ENCODE assay signal across 14 cellular contexts in genomic region chr11:121129362-121130340, GRCh38. TPM values are rescaled to one million over a fixed set of nuclear protein-coding genes. Genes with fewer than 3 reads are reported as not detected.
A peak's percentile ranks its signal among the peaks of the same experiment; 100 is the strongest.
DNase-seq lines count a peak whose midpoint lies in the region; ATAC-seq and TF ChIP-seq lines count a peak whose summit lies in the region.
"Had no signal": no experiment of that assay in that cellular context is flagged by ENCODE, and none has a peak within 500 bp of the region (broad histone marks: within the 10 kb centered on the region; RNA-seq: fewer than 3 reads in every experiment).

No MANE protein-coding gene starts in this region.

- H3K4me2 ChIP-seq in HCT116 (ENCODE audit: low read length) = peak overlapping the region; percentile 72
- no peak overlapping the region for H3K4me2 ChIP-seq in PC-3 (ENCODE audit: low read length)
- no peak overlapping the region for H3K4me2 ChIP-seq in mesendoderm (ENCODE audit: low read length)
- H3K4me2 ChIP-seq: BLaER1 treated with 17β-estradiol and CSF1 and Interleukin-3, amounts not matched to agents 10 nM and 100 nM had no signal

- H3K36me3 ChIP-seq in HCT116 (ENCODE audit: control insufficient read depth in 1 of 2, insufficient read depth in 2 of 2, low read length in 2 of 2) (no peaks in the 10 kb centered on the region), PC-3 (ENCODE audit: low read depth, low read length) (no peaks in the 10 kb centered on the region), mesendoderm (ENCODE audit: control insufficient read depth, insufficient read depth, low read length) (no peaks in the 10 kb centered on the region)
- H3K36me3 ChIP-seq: BLaER1 treated with 17β-estradiol and CSF1 and Interleukin-3, amounts not matched to agents 10 nM and 100 nM had no signal

- H3K9me3 ChIP-seq in HCT116 (ENCODE audit: control insufficient read depth in 1 of 2, insufficient read depth in 1 of 2, low read depth in 1 of 2, low read length in 2 of 2) = no peaks in the 10 kb centered on the region
- H3K9me3 ChIP-seq in PC-3 (ENCODE audit: low read length) = no peaks in the 10 kb centered on the region

- no peak overlapping the region for H3K4ac ChIP-seq in mesendoderm (ENCODE audit: low read depth, low read length)

- H2BK120ac ChIP-seq in mesendoderm (ENCODE audit: low read depth, low read length) = no peak overlapping the region

- no peaks in the 10 kb centered on the region for H3K79me1 ChIP-seq in mesendoderm (ENCODE audit: low read length)

- no peak overlapping the region for H3K4me3 Mint-ChIP-seq in activated CD8-positive, alpha-beta T cell treated with anti-CD3 and anti-CD28 coated beads, Interleukin-2, amount 10 ng/mL, durations not matched to agents 7 days and 5 days

- CTCF ChIA-PET in HCT116 (lab: Charles Lee) = interaction anchor here (0.6 to 1.9 kb wide), 6 partner anchors 9 to 793 kb away, joined by 3 to 9 read pairs (median 4); partner anchors contain the start of gene ARHGEF12
- CTCF ChIA-PET in PC-3 (lab: Charles Lee) = no interaction called here
- CTCF ChIA-PET in activated CD8-positive, alpha-beta T cell treated with anti-CD3 and anti-CD28 coated beads, Interleukin-2, amount 10 ng/mL, durations not matched to agents 7 days and 5 days (lab: Charles Lee) = interaction anchor here (0.8 kb wide), 1 partner anchor 1446 kb away, joined by 3 read pairs; no protein-coding TSS in a partner anchor

- H3K4me3 ChIP-seq in HCT116 (replicated peaks in 1 of 2; ENCODE audit: low read depth in 1 of 2, low read length in 2 of 2) (peak overlapping the region in 1 of 2 experiments; percentile 43; a peak in 3 of 4 replicates), PC-3 (ENCODE audit: low read length) (no peak overlapping the region), mesendoderm (ENCODE audit: low read length) (no peak overlapping the region)
- H3K4me3 ChIP-seq: BLaER1 treated with 17β-estradiol and CSF1 and Interleukin-3, amounts not matched to agents 10 nM and 100 nM had no signal

- peak overlapping the region; percentile 34 for H3K9ac ChIP-seq in HCT116 (ENCODE audit: low read length)
- H3K9ac ChIP-seq in PC-3 (ENCODE audit: low read length) = no peak overlapping the region
- H3K9ac ChIP-seq in mesendoderm (ENCODE audit: low read length) = no peak overlapping the region
- H3K9ac ChIP-seq: BLaER1 treated with 17β-estradiol and CSF1 and Interleukin-3, amounts not matched to agents 10 nM and 100 nM had no signal

- no peak overlapping the region for H2BK15ac ChIP-seq in mesendoderm (replicated peaks; ENCODE audit: low read depth)

- H4K20me1 ChIP-seq in HCT116 (ENCODE audit: insufficient read depth) = no peaks in the 10 kb centered on the region
- no peaks in the 10 kb centered on the region for H4K20me1 ChIP-seq in PC-3 (ENCODE audit: low read length)
- H4K20me1 ChIP-seq: BLaER1 treated with 17β-estradiol and CSF1 and Interleukin-3, amounts not matched to agents 10 nM and 100 nM had no signal

- no peak overlapping the region for H3K23ac ChIP-seq in mesendoderm (ENCODE audit: low read length)

- H3K27ac ChIP-seq in HCT116 (ENCODE audit: low read depth, low read length) (peak overlapping the region; percentile 19; the same call in 1 of the 2 replicates), PC-3 (ENCODE audit: low read length) (no peak overlapping the region), mesendoderm (ENCODE audit: low read depth, low read length) (no peak overlapping the region)
- H3K27ac ChIP-seq: BLaER1 treated with 17β-estradiol and CSF1 and Interleukin-3, amounts not matched to agents 10 nM and 100 nM had no signal

- no peak for TF ChIP-seq RAD21 in HCT116 (IDR thresholded peaks at IDR 0.05; ENCODE audit: low read depth)

- H2BK5ac ChIP-seq in mesendoderm (ENCODE audit: low read length) = no peak overlapping the region

- POLR2A ChIA-PET in HCT116 (lab: Charles Lee) = no interaction called here
- POLR2A ChIA-PET in PC-3 (lab: Charles Lee; ENCODE audit: unreplicated experiment) = no interaction called here
- POLR2A ChIA-PET in activated CD8-positive, alpha-beta T cell treated with anti-CD3 and anti-CD28 coated beads, Interleukin-2, amount 10 ng/mL, durations not matched to agents 7 days and 5 days (lab: Charles Lee) = no interaction called here

- no peak overlapping the region for H3K27ac Mint-ChIP-seq in activated CD8-positive, alpha-beta T cell treated with anti-CD3 and anti-CD28 coated beads, Interleukin-2, amount 10 ng/mL, durations not matched to agents 7 days and 5 days
- H3K27ac Mint-ChIP-seq: CD4-positive, CD25-positive, alpha-beta regulatory T cell had no signal

- H3K4me1 ChIP-seq in HCT116 (ENCODE audit: control insufficient read depth in 1 of 2, insufficient read depth in 2 of 2, low read length in 2 of 2) (peaks cover 25 to 33% of the 10 kb centered on the region in 2 experiments), PC-3 (ENCODE audit: insufficient read depth, low read length) (peaks cover 12% of the 10 kb centered on the region), mesendoderm (ENCODE audit: control insufficient read depth, low read depth, low read length) (peaks cover 2% of the 10 kb centered on the region)

- no peak overlapping the region for H4K5ac ChIP-seq in mesendoderm (ENCODE audit: low read length)

- no peaks in the 10 kb centered on the region for H3K9me2 ChIP-seq in HCT116 (ENCODE audit: insufficient read depth)
- no peaks in the 10 kb centered on the region; the same call in 1 of the 2 replicates for H3K9me2 ChIP-seq in PC-3 (replicated peaks; ENCODE audit: low read length)

- H3K27me3 Mint-ChIP-seq in activated CD8-positive, alpha-beta T cell treated with anti-CD3 and anti-CD28 coated beads, Interleukin-2, amount 10 ng/mL, durations not matched to agents 7 days and 5 days (ENCODE audit: low read depth) = no peaks in the 10 kb centered on the region

- H3K56ac ChIP-seq in mesendoderm (ENCODE audit: low read length) = no peak overlapping the region

- no peaks in the 10 kb centered on the region for H3F3A ChIP-seq in PC-3 (ENCODE audit: low read length, unreplicated experiment)

- DNase-seq in left cardiac atrium (peak; percentile 51), left ventricle myocardium superior (no peak), HCT116 (ENCODE audit: low read depth, low spot score) (peak; percentile 87), PC-3 (peak; percentile 21), mesendoderm (peak; percentile 11), COLO668 (lab: John Stamatoyannopoulos, UW; ENCODE audit: unreplicated experiment) (no peak), Kasumi-1 (lab: John Stamatoyannopoulos, UW) (no peak)
- no peak for DNase-seq in activated CD8-positive, alpha-beta T cell treated with anti-CD3 and anti-CD28 coated beads, Interleukin-2, amount 10 ng/mL, durations not matched to agents 7 days and 5 days
- DNase-seq: ACHN; Calu3; CD4-positive, CD25-positive, alpha-beta regulatory T cell; DMS 273 treated with DMSO at 0.1 percent for 48 hours; HCEC 1CT had no signal

- H2AFZ ChIP-seq in HCT116 (ENCODE audit: low read depth, low read length, poor library complexity, severe bottlenecking) (peak overlapping the region; percentile 20), PC-3 (ENCODE audit: low read length) (no peak overlapping the region)

- no CpG with 5 or more reads among the region's 29 CpGs for WGBS in mesendoderm (ENCODE audit: extremely low coverage, insufficient coverage, low lambda C conversion rate)

- TF ChIP-seq CTCF in HCT116 (IDR thresholded peaks at IDR 0.05 in 2 of 3, conservative IDR thresholded peaks at IDR 0.05 in 1 of 3; ENCODE audit: borderline replicate concordance in 1 of 3, insufficient read depth in 1 of 3, low read depth in 2 of 3, low read length in 2 of 3) = no peak
- TF ChIP-seq CTCF in PC-3 (conservative IDR thresholded peaks at IDR 0.05; ENCODE audit: low read depth, low read length) = no peak

- no peaks in the 10 kb centered on the region for H3K4me1 Mint-ChIP-seq in activated CD8-positive, alpha-beta T cell treated with anti-CD3 and anti-CD28 coated beads, Interleukin-2, amount 10 ng/mL, durations not matched to agents 7 days and 5 days (ENCODE audit: low read depth)
- H3K4me1 Mint-ChIP-seq: CD4-positive, CD25-positive, alpha-beta regulatory T cell had no signal

- H3K36me3 Mint-ChIP-seq in activated CD8-positive, alpha-beta T cell treated with anti-CD3 and anti-CD28 coated beads, Interleukin-2, amount 10 ng/mL, durations not matched to agents 7 days and 5 days (ENCODE audit: low read depth) = no peaks in the 10 kb centered on the region
- H3K36me3 Mint-ChIP-seq: CD4-positive, CD25-positive, alpha-beta regulatory T cell had no signal

- no peak overlapping the region for H2AK5ac ChIP-seq in mesendoderm (ENCODE audit: low read length)

- H4K8ac ChIP-seq in mesendoderm (ENCODE audit: low read depth, low read length) = no peak overlapping the region

- BruUV-seq in HCT116 (replicated peaks; lab: Mats Ljungman, UMichigan) = no TSS peak
- BruUV-seq in PC-3 (replicated peaks; lab: Mats Ljungman, UMichigan) = no TSS peak

- RAD21 ChIA-PET in HCT116 (lab: Charles Lee; ENCODE audit: low non-redundant PET in 1 of 2, low total read pairs in 2 of 2, uncharacterized antibody in 2 of 2, unreplicated experiment in 2 of 2) = no interaction called here

- H3K9me3 Mint-ChIP-seq in activated CD8-positive, alpha-beta T cell treated with anti-CD3 and anti-CD28 coated beads, Interleukin-2, amount 10 ng/mL, durations not matched to agents 7 days and 5 days (ENCODE audit: insufficient read depth) = no peaks in the 10 kb centered on the region

- H3K79me2 ChIP-seq in HCT116 (ENCODE audit: insufficient read depth, low read length) = no peaks in the 10 kb centered on the region
- no peaks in the 10 kb centered on the region for H3K79me2 ChIP-seq in PC-3 (ENCODE audit: low read length)
- no peaks in the 10 kb centered on the region for H3K79me2 ChIP-seq in mesendoderm (ENCODE audit: control insufficient read depth, insufficient read depth, low read length)

- ATAC-seq in left cardiac atrium = peak in 1 of 2 donors; percentile 52
- no peak for ATAC-seq in left ventricle myocardium superior
- peak; percentile 93 for ATAC-seq in HCT116
- no peak for ATAC-seq in PC-3
- no peak for ATAC-seq in activated CD8-positive, alpha-beta T cell treated with anti-CD3 and anti-CD28 coated beads, Interleukin-2, amount 10 ng/mL, durations not matched to agents 7 days and 5 days

- intact Hi-C loops in left cardiac atrium (cut with DNase I) (no loop called here), left ventricle myocardium superior (cut with micrococcal nuclease) (no loop called here), HCT116 (cut with micrococcal nuclease) (no loop called here), PC-3 (cut with micrococcal nuclease) (no loop called here)

- no peak overlapping the region for H3K18ac ChIP-seq in mesendoderm (ENCODE audit: low read length)

- H3K27me3 ChIP-seq in HCT116 (ENCODE audit: insufficient read depth, low read length) (no peaks in the 10 kb centered on the region), PC-3 (ENCODE audit: low read length) (peaks cover 22% of the 10 kb centered on the region; the same call in 1 of the 2 replicates), mesendoderm (ENCODE audit: insufficient read depth, low read length, poor library complexity) (no peaks in the 10 kb centered on the region)
- H3K27me3 ChIP-seq: BLaER1 treated with 17β-estradiol and CSF1 and Interleukin-3, amounts not matched to agents 10 nM and 100 nM had no signal

- no peak for TF ChIP-seq POLR2A in HCT116 (IDR thresholded peaks at IDR 0.05; ENCODE audit: borderline replicate concordance, extremely low read depth, insufficient read depth, insufficient read length)

RNA-seq across cellular contexts. Expression of gene TECTA, which starts 28.6 kb away (rescaled TPM):
- total RNA-seq in left cardiac atrium = 1 to 10 TPM in 1 of 2 donors, under 1 TPM in 1; 0.59 to 4.2 TPM
- total RNA-seq in left ventricle myocardium superior = 0.72 TPM
- total RNA-seq in HCT116 (2021; ENCODE audit: unreplicated experiment) = 0.81 TPM
- 0.36 and 0.45 TPM in 2 replicates for polyA plus RNA-seq in HCT116 (2012)
- 0.11 and 0.46 TPM in 2 replicates for total RNA-seq in PC-3 (2014; rRNA removed)
- polyA plus RNA-seq in mesendoderm (2013, experiment 1 of 2) = 0.35 TPM
- polyA plus RNA-seq in mesendoderm (2013, experiment 2 of 2) = 0.32 TPM
- under 1 TPM; 0.13 to 0.21 TPM for total RNA-seq in activated CD8-positive, alpha-beta T cell treated with anti-CD3 and anti-CD28 coated beads, Interleukin-2, amount 10 ng/mL, durations not matched to agents 7 days and 5 days
- total RNA-seq: Calu3 had no signal

Comparison
In these comparisons a context has a peak if more than half of its experiments do, and no peak if none do; other contexts are left out.
1. DNase-seq: peak in left cardiac atrium (single experiment), HCT116 (single experiment), PC-3 (single experiment) and mesendoderm (single experiment); none in left ventricle myocardium superior (single experiment), COLO668 (single experiment), activated CD8-positive, alpha-beta T cell treated with anti-CD3 and anti-CD28 coated beads, Interleukin-2, amount 10 ng/mL, durations not matched to agents 7 days and 5 days (single experiment) and Kasumi-1 (0 of 2).